19 cellular contexts compared by ENCODE assay signal in the genomic region with DNA sequence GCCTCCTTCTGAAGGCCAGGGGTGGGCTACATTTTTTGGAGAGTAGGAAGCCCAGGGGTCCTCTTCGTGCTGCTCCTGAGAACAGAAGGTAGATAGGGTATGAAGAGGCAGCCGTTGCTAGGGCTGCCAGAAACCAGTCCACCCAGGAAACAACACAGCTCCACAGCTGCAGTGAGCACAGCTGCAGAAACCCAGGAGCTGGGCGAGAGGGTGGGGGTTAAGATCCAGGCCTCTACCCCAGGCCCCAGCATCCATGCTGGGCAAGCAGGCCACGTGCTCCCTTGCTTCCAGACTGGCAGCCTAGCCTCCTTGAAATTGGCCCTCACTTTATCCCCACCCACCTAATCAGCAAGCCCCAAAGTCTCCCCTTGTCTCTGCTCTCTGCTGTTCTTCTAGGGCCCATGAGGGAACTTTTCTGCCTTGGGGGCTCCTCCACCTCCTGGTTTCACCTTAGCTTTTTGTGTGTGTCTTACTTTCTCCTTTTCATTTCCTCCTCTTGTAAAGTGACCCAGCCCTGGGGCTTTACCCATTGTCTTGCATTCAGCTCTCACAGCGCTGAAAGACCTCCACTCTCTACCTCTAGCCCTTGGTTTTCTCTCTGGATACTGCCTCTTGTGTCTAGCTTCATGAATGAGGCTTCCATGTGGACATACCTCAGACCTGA. TPM values are rescaled to one million over a fixed set of nuclear protein-coding genes. Genes with fewer than 3 reads are reported as not detected.
DNase-seq lines count a peak whose midpoint lies in the region; ATAC-seq, FAIRE-seq and TF ChIP-seq lines count a peak whose summit lies in the region.
"Had no signal": no experiment of that assay in that cellular context is flagged by ENCODE, and none has a peak within 500 bp of the region (broad histone marks: within the 10 kb centered on the region; RNA-seq: fewer than 3 reads in every experiment).

No MANE protein-coding gene starts in this region.

- no peaks in the 10 kb centered on the region for H3K4me1 ChIP-seq in astrocyte (ENCODE audit: insufficient read depth, low read length)
- H3K4me1 ChIP-seq: gastrocnemius medialis had no signal

- H3K4me3 Mint-ChIP-seq in astrocyte (ENCODE audit: unreplicated experiment) = no peak overlapping the region
- H3K4me3 Mint-ChIP-seq in progenitor cell of endocrine pancreas (ENCODE audit: low read depth) = no peak overlapping the region
- H3K4me3 Mint-ChIP-seq: activated naive CD4-positive, alpha-beta T cell treated with anti-CD3 and anti-CD28 coated beads, Interleukin-2, amount 10 ng/mL, durations not matched to agents 7 days and 5 days had no signal

- H3K36me3 ChIP-seq in astrocyte (ENCODE audit: insufficient read depth, low read length) = no peaks in the 10 kb centered on the region
- H3K36me3 ChIP-seq: gastrocnemius medialis, transverse colon had no signal

- H3K4me1 Mint-ChIP-seq in astrocyte (ENCODE audit: low read depth, unreplicated experiment) = no peaks in the 10 kb centered on the region
- peaks cover 1% of the 10 kb centered on the region for H3K4me1 Mint-ChIP-seq in progenitor cell of endocrine pancreas (ENCODE audit: low read depth)
- H3K4me1 Mint-ChIP-seq: activated naive CD4-positive, alpha-beta T cell treated with anti-CD3 and anti-CD28 coated beads, Interleukin-2, amount 10 ng/mL, durations not matched to agents 7 days and 5 days had no signal

- peak overlapping the region; percentile 23 for H3K27ac Mint-ChIP-seq in astrocyte (ENCODE audit: unreplicated experiment)
- peak overlapping the region; percentile 74 for H3K27ac Mint-ChIP-seq in progenitor cell of endocrine pancreas
- H3K27ac Mint-ChIP-seq: activated naive CD4-positive, alpha-beta T cell treated with anti-CD3 and anti-CD28 coated beads, Interleukin-2, amount 10 ng/mL, durations not matched to agents 7 days and 5 days had no signal

- TF ChIP-seq CTCF in astrocyte (IDR thresholded peaks at IDR 0.05; ENCODE audit: insufficient read depth, low read depth, low read length) = no peak
- no peak for TF ChIP-seq CTCF in progenitor cell of endocrine pancreas (IDR thresholded peaks at IDR 0.05; ENCODE audit: unreplicated experiment)

- no peaks in the 10 kb centered on the region for H3K79me2 ChIP-seq in astrocyte (ENCODE audit: insufficient read depth, low read length)

- no peak for FAIRE-seq in astrocyte (lab: Jason Lieb, UNC)
- FAIRE-seq: endometrium, keratinocyte had no signal

- no peak overlapping the region for H2AFZ ChIP-seq in astrocyte (ENCODE audit: low read depth, low read length)

- peak; percentile 66 for ATAC-seq in GM19395 (IDR thresholded peaks at IDR 0.05; ENCODE audit: unreplicated experiment)
- no peak for ATAC-seq in GM18867 (IDR thresholded peaks at IDR 0.05; ENCODE audit: unreplicated experiment)
- ATAC-seq in GM19397 (IDR thresholded peaks at IDR 0.05; ENCODE audit: unreplicated experiment) = no peak
- ATAC-seq: gastrocnemius medialis had no signal

- H3K9me3 Mint-ChIP-seq in astrocyte (ENCODE audit: unreplicated experiment) (no peaks in the 10 kb centered on the region), progenitor cell of endocrine pancreas (ENCODE audit: low read depth) (no peaks in the 10 kb centered on the region)
- H3K9me3 Mint-ChIP-seq: activated naive CD4-positive, alpha-beta T cell treated with anti-CD3 and anti-CD28 coated beads, Interleukin-2, amount 10 ng/mL, durations not matched to agents 7 days and 5 days had no signal

- no peak overlapping the region for H3K4me2 ChIP-seq in astrocyte (ENCODE audit: low read length)

- H3K27me3 Mint-ChIP-seq in astrocyte (ENCODE audit: low read depth, unreplicated experiment) (no peaks in the 10 kb centered on the region), progenitor cell of endocrine pancreas (no peaks in the 10 kb centered on the region)

- no peak overlapping the region for H3K4me3 ChIP-seq in astrocyte (ENCODE audit: insufficient read depth, low read depth, low read length)
- H3K4me3 ChIP-seq: gastrocnemius medialis, transverse colon had no signal

- H3K27ac ChIP-seq in astrocyte (ENCODE audit: low read depth, low read length) (no peak overlapping the region), layer of hippocampus (ENCODE audit: low read depth, low read length) (peak overlapping the region; percentile 64)
- H3K27ac ChIP-seq: gastrocnemius medialis, RWPE1, transverse colon had no signal

- no peaks in the 10 kb centered on the region for H4K20me1 ChIP-seq in astrocyte (ENCODE audit: insufficient read depth, low read length)

- H3K27me3 ChIP-seq in astrocyte (ENCODE audit: insufficient read depth, low read length) (no peaks in the 10 kb centered on the region), layer of hippocampus (ENCODE audit: control insufficient read depth, insufficient read depth, low read length) (no peaks in the 10 kb centered on the region)
- H3K27me3 ChIP-seq: gastrocnemius medialis, transverse colon had no signal

- H3K9ac ChIP-seq in astrocyte (ENCODE audit: low read length) = no peak overlapping the region

- DNase-seq in astrocyte (ENCODE audit: low read depth) (no peak), progenitor cell of endocrine pancreas (ENCODE audit: low spot score, unreplicated experiment) (no peak), SW480 (ENCODE audit: low spot score) (no peak), H4 (ENCODE audit: low spot score) (no peak)
- DNase-seq: activated CD4-positive, CD25-positive, alpha-beta regulatory T cell treated with anti-CD3 and anti-CD28 coated beads, Interleukin-2, amount 50 U/mL, for 72 hours; activated CD8-positive, alpha-beta memory T cell treated with anti-CD3 and anti-CD28 coated beads, Interleukin-2, amount 50 U/mL, for 4 hours; activated naive CD4-positive, alpha-beta T cell treated with anti-CD3 and anti-CD28 coated beads, Interleukin-2, amount 10 ng/mL, durations not matched to agents 7 days and 5 days; gastrocnemius medialis; NCI-H2029 treated with DMSO at 0.1 percent for 48 hours; stimulated activated CD4-positive, alpha-beta T cell treated with anti-CD3 and anti-CD28 coated beads, Interleukin-2, amount 100 ng/mL, for 24 hours; T-helper 2 cell; transverse colon had no signal

- no peaks in the 10 kb centered on the region for H3K9me3 ChIP-seq in astrocyte (ENCODE audit: insufficient read depth, low read depth, low read length)
- H3K9me3 ChIP-seq: gastrocnemius medialis, transverse colon had no signal

- H3K36me3 Mint-ChIP-seq in astrocyte (ENCODE audit: low read depth, unreplicated experiment) (peaks cover 15% of the 10 kb centered on the region), progenitor cell of endocrine pancreas (ENCODE audit: insufficient read depth) (no peaks in the 10 kb centered on the region)
- H3K36me3 Mint-ChIP-seq: activated naive CD4-positive, alpha-beta T cell treated with anti-CD3 and anti-CD28 coated beads, Interleukin-2, amount 10 ng/mL, durations not matched to agents 7 days and 5 days had no signal

RNA-seq across cellular contexts. Expression of gene STON1, which starts 30.7 kb away (rescaled TPM):
- 7.3 and 9.5 TPM in 2 replicates for total RNA-seq in astrocyte
- 8.2 and 8.6 TPM in 2 replicates for total RNA-seq in progenitor cell of endocrine pancreas
- 5.8 and 6.1 TPM in 2 replicates for total RNA-seq in H4 (2014; rRNA removed; shearing (Covaris generic))

RNA-seq across cellular contexts. Expression of gene GTF2A1L, which starts 57.0 kb away (rescaled TPM):
- total RNA-seq in astrocyte (not detected in 2 replicates), progenitor cell of endocrine pancreas (not detected in 2 replicates)
- total RNA-seq in H4 (2014; rRNA removed; shearing (Covaris generic)) = 0.60 TPM in 1 of 2 replicates, not detected in the other
